In the genomic region with DNA sequence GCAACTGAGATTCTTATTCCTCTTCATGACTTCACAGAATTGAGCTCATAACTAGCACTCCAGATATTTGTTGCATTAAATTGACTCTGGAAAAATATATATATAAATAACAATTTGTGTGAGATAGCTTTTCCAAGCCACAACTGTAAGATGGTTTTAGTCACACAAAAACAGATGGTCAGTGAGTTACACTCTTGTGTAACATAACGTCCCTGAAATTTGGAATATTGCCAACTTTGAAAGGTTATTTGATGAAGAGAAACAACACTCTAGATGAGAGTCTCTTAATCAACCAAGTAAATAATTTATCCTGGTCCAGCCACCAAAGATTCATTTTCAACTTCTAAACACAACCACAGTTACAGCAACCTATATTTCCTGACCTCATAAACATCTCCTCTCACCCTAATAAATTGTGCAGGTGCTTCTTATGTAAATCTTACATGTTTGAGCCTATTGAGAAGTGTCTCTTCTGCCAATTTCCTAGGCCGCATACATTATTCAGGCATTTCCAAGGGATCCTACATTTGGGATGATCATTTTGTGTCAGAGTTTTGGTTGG, we compare ENCODE assay signal across 11 cellular contexts.
DNase-seq lines count a peak whose midpoint lies in the region; ATAC-seq and TF ChIP-seq lines count a peak whose summit lies in the region.
"Had no signal": no experiment of that assay in that cellular context is flagged by ENCODE, and none has a peak within 500 bp of the region (broad histone marks: within the 10 kb centered on the region; RNA-seq: fewer than 3 reads in every experiment).

No MANE protein-coding gene starts in this region.

- H3K27ac ChIP-seq in hepatocyte: peak overlapping the region; percentile 52

- no peak overlapping the region for H3K4me3 ChIP-seq in hepatocyte

- WGBS in hepatocyte (ENCODE audit: low lambda C conversion rate, missing lambda C conversion rate): 24% methylated on average over 2 of the region's 2 CpGs

- H2AFZ ChIP-seq in hepatocyte: no peak overlapping the region

- no peaks in the 10 kb centered on the region for H3K9me2 ChIP-seq in hepatocyte (replicated peaks; ENCODE audit: insufficient read depth)

- H4K20me1 ChIP-seq in hepatocyte (ENCODE audit: insufficient read depth, poor library complexity, severe bottlenecking): no peaks in the 10 kb centered on the region

- no peaks in the 10 kb centered on the region for H3K79me2 ChIP-seq in hepatocyte

- H3K4me1 ChIP-seq in hepatocyte (ENCODE audit: insufficient read depth): no peaks in the 10 kb centered on the region

- no peaks in the 10 kb centered on the region for H3K36me3 ChIP-seq in hepatocyte (replicated peaks; ENCODE audit: insufficient read depth, low read depth)

- no peak for TF ChIP-seq CTCF in hepatocyte (IDR thresholded peaks at IDR 0.05; ENCODE audit: poor library complexity)

- no peaks in the 10 kb centered on the region for H3K9me3 ChIP-seq in hepatocyte (ENCODE audit: low read depth)

- no peak overlapping the region for H3K4me2 ChIP-seq in hepatocyte

- no peaks in the 10 kb centered on the region for H3K27me3 ChIP-seq in hepatocyte

- ATAC-seq in GM21786 (IDR thresholded peaks at IDR 0.05; ENCODE audit: unreplicated experiment): peak; percentile 41
- no peak for ATAC-seq in GM21367 (IDR thresholded peaks at IDR 0.05; ENCODE audit: unreplicated experiment)
- ATAC-seq in activated CD4-positive, CD25-positive, alpha-beta regulatory T cell treated with anti-CD3 and anti-CD28 coated beads, Interleukin-2, amount 50 U/mL, for 24 hours: no peak
- no peak for ATAC-seq in HG03469 (IDR thresholded peaks at IDR 0.05; ENCODE audit: unreplicated experiment)

- DNase-seq in DMS79 (lab: John Stamatoyannopoulos, UW) (peak; percentile 44), NCI-H1105 treated with DMSO at 0.1 percent for 48 hours (lab: John Stamatoyannopoulos, UW) (peak; percentile 84), hepatocyte (ENCODE audit: low spot score) (no peak), 8988T (no peak)
- DNase-seq: activated CD4-positive, alpha-beta T cell treated with anti-CD3 and anti-CD28 coated beads, Interleukin-2, amount 50 U/mL, for 4 hours; activated naive CD4-positive, alpha-beta T cell treated with anti-CD3 and anti-CD28 coated beads for 36 hours; CD4-positive, alpha-beta T cell had no signal

Comparison
In these comparisons a context has a peak if more than half of its experiments do, and no peak if none do; other contexts are left out.
1. DNase-seq: peak in DMS79 (single experiment) and NCI-H1105 treated with DMSO at 0.1 percent for 48 hours (single experiment); none in hepatocyte (single experiment) and 8988T (single experiment).